ENCODE assay signal across 8 cellular contexts in the genomic region with DNA sequence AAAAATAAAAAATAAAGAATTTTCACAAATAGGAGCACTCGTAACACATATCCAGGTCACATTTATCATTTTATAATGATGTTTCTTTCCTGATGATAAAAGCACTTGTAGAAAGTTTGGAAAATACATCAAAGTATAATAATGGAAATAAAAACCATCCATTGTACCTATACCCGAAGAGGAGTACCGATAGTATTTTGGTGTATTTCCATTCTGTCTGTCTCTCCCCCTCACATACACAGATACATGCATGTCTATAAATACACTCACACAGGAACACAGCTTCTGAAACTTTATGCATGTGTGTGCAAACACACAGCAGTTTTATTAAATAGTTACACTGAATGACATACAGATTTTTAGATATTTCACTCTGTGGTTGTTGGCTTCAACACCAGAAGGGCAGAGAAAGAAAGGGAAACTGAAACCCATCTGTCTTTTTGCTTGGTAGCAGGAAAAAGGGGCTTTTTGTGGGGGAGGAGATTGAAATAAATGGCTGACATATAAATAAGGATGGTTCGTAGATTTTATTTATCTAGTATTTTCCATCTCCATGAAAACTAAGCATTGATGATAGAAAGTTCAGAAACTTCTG.
DNase-seq lines count a peak whose midpoint lies in the region; ATAC-seq and TF ChIP-seq lines count a peak whose summit lies in the region.

No MANE protein-coding gene starts in this region.

- peaks cover 51% of the 10 kb centered on the region for H3K4me1 Mint-ChIP-seq in activated T-helper 17 cell treated with anti-CD3 and anti-CD28 coated beads, Interleukin-2, amount 50 U/mL, for 72 hours
- H3K4me1 Mint-ChIP-seq in glutamatergic neuron (ENCODE audit: low read depth, unreplicated experiment), result peaks cover 30% of the 10 kb centered on the region

- peaks cover 13 to 26% of the 10 kb centered on the region in 2 experiments for H3K4me1 ChIP-seq in neutrophil (ENCODE audit: control insufficient read depth in 1 of 2, insufficient read depth in 1 of 2, low read depth in 1 of 2, low read length in 1 of 2)

- no peaks in the 10 kb centered on the region for H3K9me3 Mint-ChIP-seq in activated T-helper 17 cell treated with anti-CD3 and anti-CD28 coated beads, Interleukin-2, amount 50 U/mL, for 72 hours
- H3K9me3 Mint-ChIP-seq in glutamatergic neuron (ENCODE audit: unreplicated experiment), result no peaks in the 10 kb centered on the region

- H3K27ac Mint-ChIP-seq in activated T-helper 17 cell treated with anti-CD3 and anti-CD28 coated beads, Interleukin-2, amount 50 U/mL, for 72 hours, result peak overlapping the region; percentile 90
- H3K27ac Mint-ChIP-seq in glutamatergic neuron (ENCODE audit: unreplicated experiment), result no peak overlapping the region

- no peaks in the 10 kb centered on the region for H3K36me3 ChIP-seq in neutrophil

- H3K27me3 Mint-ChIP-seq in activated T-helper 17 cell treated with anti-CD3 and anti-CD28 coated beads, Interleukin-2, amount 50 U/mL, for 72 hours, result no peaks in the 10 kb centered on the region
- peaks cover 4% of the 10 kb centered on the region for H3K27me3 Mint-ChIP-seq in glutamatergic neuron (ENCODE audit: unreplicated experiment)

- peaks cover 20% of the 10 kb centered on the region for H3K36me3 Mint-ChIP-seq in activated T-helper 17 cell treated with anti-CD3 and anti-CD28 coated beads, Interleukin-2, amount 50 U/mL, for 72 hours (ENCODE audit: low read depth)
- peaks cover 14% of the 10 kb centered on the region for H3K36me3 Mint-ChIP-seq in glutamatergic neuron (ENCODE audit: unreplicated experiment)

- H3K9me3 ChIP-seq in neutrophil, result no peaks in the 10 kb centered on the region

- peak; percentile 54 for ATAC-seq in GM18870 (IDR thresholded peaks at IDR 0.05; ENCODE audit: unreplicated experiment)
- peak; percentile 51 for ATAC-seq in HG02884 (IDR thresholded peaks at IDR 0.05; ENCODE audit: unreplicated experiment)
- peak; percentile 68 for ATAC-seq in activated T-helper 17 cell treated with anti-CD3 and anti-CD28 coated beads, Interleukin-2, amount 50 U/mL, for 72 hours (replicated peaks)

- no peak for DNase-seq in caudate nucleus (lab: John Stamatoyannopoulos, UW)
- no peak for DNase-seq in glutamatergic neuron
- no peak for DNase-seq in A172 (ENCODE audit: low spot score)
- no peak for DNase-seq in NCI-H774 (lab: John Stamatoyannopoulos, UW)

- H3K4me3 Mint-ChIP-seq in activated T-helper 17 cell treated with anti-CD3 and anti-CD28 coated beads, Interleukin-2, amount 50 U/mL, for 72 hours, result peak overlapping the region; percentile 85
- no peak overlapping the region for H3K4me3 Mint-ChIP-seq in glutamatergic neuron (ENCODE audit: unreplicated experiment)

- H3K27ac ChIP-seq in neutrophil (peak overlapping the region; percentile 60), caudate nucleus (ENCODE audit: low read depth, low read length) (no peak overlapping the region)

- TF ChIP-seq CTCF in neutrophil (IDR thresholded peaks at IDR 0.05) (no peak), glutamatergic neuron (IDR thresholded peaks at IDR 0.05; ENCODE audit: partially characterized antibody, unreplicated experiment) (no peak)

- no peak overlapping the region for H3K4me3 ChIP-seq in neutrophil (ENCODE audit: low read depth in 1 of 2, low read length in 1 of 2)

- H3K27me3 ChIP-seq in neutrophil, result no peaks in the 10 kb centered on the region
